Comparison of ENCODE assay signal across 21 cellular contexts in the genomic region with DNA sequence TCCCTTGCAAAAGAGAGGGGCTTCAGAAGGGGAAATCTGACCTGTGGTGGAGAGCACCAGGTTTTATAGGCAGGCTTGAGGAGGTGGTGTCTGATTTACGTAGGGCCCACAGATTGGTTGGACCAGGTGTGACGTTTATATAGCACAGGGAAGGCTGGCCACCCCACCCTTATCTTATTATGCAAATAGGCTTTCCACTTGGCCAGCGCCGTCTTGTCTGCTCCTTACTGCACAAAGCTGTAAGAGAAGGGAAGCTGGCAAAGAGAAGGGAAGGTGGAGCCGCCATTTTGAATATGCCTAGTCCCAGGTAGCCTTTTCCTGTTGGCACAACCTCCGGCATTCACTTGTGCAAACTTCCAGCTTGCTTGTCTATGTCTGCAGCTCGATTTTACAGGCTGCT.
"Had no signal": no experiment of that assay in that cellular context is flagged by ENCODE, and none has a peak within 500 bp of the region (broad histone marks: within the 10 kb centered on the region; RNA-seq: fewer than 3 reads in every experiment).

No MANE protein-coding gene starts in this region.

- DNase-seq: activated T-cell treated with anti-CD3 and anti-CD28 coated beads, Interleukin-2, amount 50 U/mL, for 1 hour; aorta; brain microvascular endothelial cell; caudate nucleus; effector CD8-positive, alpha-beta T cell; glutamatergic neuron; kidney glomerular epithelial cell; left ventricle myocardium inferior; naive thymus-derived CD8-positive, alpha-beta T cell; retina; stimulated activated CD4-positive, alpha-beta T cell treated with anti-CD3 and anti-CD28 coated beads, Interleukin-2, amount 100 ng/mL, for 48 hours; stimulated activated CD8-positive, alpha-beta memory T cell treated with anti-CD3 and anti-CD28 coated beads, Interleukin-4, amount 100 ng/mL, for 48 hours; stimulated activated naive B cell treated with anti-CD40 and anti-IgM and Interleukin-4, amounts not matched to agents 10 μg/mL and 1 μg/mL and 100 μg/mL, for 72 hours; thyroid gland; upper lobe of right lung had no signal

- H3K79me2 ChIP-seq: hepatocyte had no signal

- H3K9me3 Mint-ChIP-seq: dendritic cell treated with granulocyte-macrophage colony-stimulating factor and Interleukin-4, amounts not matched to agents 40 ng/mL and 50 ng/mL, for 4 days; mesothelial cell of epicardium had no signal

- H3K36me3 ChIP-seq: brain microvascular endothelial cell, left ventricle myocardium inferior, thyroid gland, upper lobe of right lung had no signal

- H3K4me1 ChIP-seq: thyroid gland, upper lobe of right lung had no signal

- H3K4me3 Mint-ChIP-seq: activated T-helper 17 cell treated with anti-CD3 and anti-CD28 coated beads, Interleukin-2, amount 50 U/mL, for 72 hours; dendritic cell treated with granulocyte-macrophage colony-stimulating factor and Interleukin-4, amounts not matched to agents 40 ng/mL and 50 ng/mL, for 4 days; mesothelial cell of epicardium; naive thymus-derived CD8-positive, alpha-beta T cell; stimulated activated naive B cell treated with anti-CD40 and anti-IgM and Interleukin-4, amounts not matched to agents 10 μg/mL and 1 μg/mL and 100 μg/mL, for 72 hours had no signal

- H3K4me1 Mint-ChIP-seq: stimulated activated naive B cell treated with anti-CD40 and anti-IgM and Interleukin-4, amounts not matched to agents 10 μg/mL and 1 μg/mL and 100 μg/mL, for 72 hours had no signal

- H2AFZ ChIP-seq: hepatocyte had no signal

- H3K27me3 Mint-ChIP-seq: activated T-helper 17 cell treated with anti-CD3 and anti-CD28 coated beads, Interleukin-2, amount 50 U/mL, for 72 hours; dendritic cell treated with granulocyte-macrophage colony-stimulating factor and Interleukin-4, amounts not matched to agents 40 ng/mL and 50 ng/mL, for 4 days had no signal

- H3K27me3 ChIP-seq: brain microvascular endothelial cell, hepatocyte, thyroid gland, upper lobe of right lung had no signal

- H3K36me3 Mint-ChIP-seq: activated naive CD4-positive, alpha-beta T cell treated with anti-CD3 and anti-CD28 coated beads, Interleukin-2, amount 50 U/mL, for 72 hours; mesothelial cell of epicardium; naive thymus-derived CD8-positive, alpha-beta T cell; stimulated activated naive B cell treated with anti-CD40 and anti-IgM and Interleukin-4, amounts not matched to agents 10 μg/mL and 1 μg/mL and 100 μg/mL, for 72 hours had no signal

- H3K9me3 ChIP-seq: left ventricle myocardium inferior, thyroid gland, upper lobe of right lung had no signal

- H3K4me2 ChIP-seq: hepatocyte had no signal

- ATAC-seq: activated naive CD4-positive, alpha-beta T cell treated with anti-CD3 and anti-CD28 coated beads, Interleukin-2, amount 50 U/mL, for 72 hours; activated T-helper 17 cell treated with anti-CD3 and anti-CD28 coated beads, Interleukin-2, amount 50 U/mL, for 72 hours; naive thymus-derived CD8-positive, alpha-beta T cell; stimulated activated naive B cell treated with anti-CD40 and anti-IgM and Interleukin-4, amounts not matched to agents 10 μg/mL and 1 μg/mL and 100 μg/mL, for 72 hours; upper lobe of right lung had no signal

- H3K27ac ChIP-seq: brain microvascular endothelial cell, hepatocyte, left ventricle myocardium inferior, thyroid gland, upper lobe of right lung had no signal

- H3K4me3 ChIP-seq: hepatocyte, left ventricle myocardium inferior, thyroid gland, upper lobe of right lung had no signal

- H3K27ac Mint-ChIP-seq: activated naive CD4-positive, alpha-beta T cell treated with anti-CD3 and anti-CD28 coated beads, Interleukin-2, amount 50 U/mL, for 72 hours; activated T-helper 17 cell treated with anti-CD3 and anti-CD28 coated beads, Interleukin-2, amount 50 U/mL, for 72 hours; dendritic cell treated with granulocyte-macrophage colony-stimulating factor and Interleukin-4, amounts not matched to agents 40 ng/mL and 50 ng/mL, for 4 days; mesothelial cell of epicardium; naive thymus-derived CD8-positive, alpha-beta T cell; progenitor cell of endocrine pancreas; stimulated activated naive B cell treated with anti-CD40 and anti-IgM and Interleukin-4, amounts not matched to agents 10 μg/mL and 1 μg/mL and 100 μg/mL, for 72 hours had no signal
